Comparison of ENCODE assay signal across 8 cellular contexts in the genomic region with DNA sequence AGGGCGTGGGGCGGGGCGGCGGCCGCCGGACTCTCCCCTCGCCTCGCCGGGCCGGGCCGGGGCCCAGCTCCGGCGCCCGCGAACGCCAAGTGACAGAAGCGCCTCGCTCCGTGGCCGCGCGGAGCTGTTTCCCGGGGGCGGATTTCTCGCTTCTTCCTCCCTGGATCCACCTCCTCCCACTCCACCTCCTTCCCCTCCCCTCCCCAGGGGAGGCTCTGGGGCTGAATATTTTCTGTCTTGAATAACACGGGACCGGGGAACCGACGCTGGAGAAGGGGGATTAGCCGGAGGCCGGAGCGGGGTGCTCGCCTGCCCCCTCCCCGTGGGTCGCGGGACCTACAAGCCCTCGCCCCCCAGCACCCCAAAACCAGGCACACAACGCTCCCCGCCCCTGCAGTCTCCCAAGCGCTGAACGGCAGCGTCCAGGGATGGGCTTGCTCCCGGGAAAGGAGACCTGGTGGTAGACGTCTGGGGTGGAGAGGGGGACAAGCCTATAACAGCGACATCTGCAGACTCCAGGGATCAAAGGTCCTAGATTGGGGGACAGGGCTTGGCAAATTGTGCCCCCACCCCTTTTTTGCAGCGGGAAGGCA. TPM values are rescaled to one million over a fixed set of nuclear protein-coding genes. Genes with fewer than 3 reads are reported as not detected.
DNase-seq lines count a peak whose midpoint lies in the region; ATAC-seq, FAIRE-seq and TF ChIP-seq lines count a peak whose summit lies in the region.

Gene ARHGAP21 (minus strand): TSS at position 100 of the 593 bp plus-strand sequence. CDS start 1,988 bp downstream, outside the sequence.

- H3K9ac ChIP-seq in GM12878 (ENCODE audit: control insufficient read depth, insufficient read depth, low read length): peak within 1 kb of the TSS; percentile 81

- H4K20me1 ChIP-seq in GM12878 (ENCODE audit: control insufficient read depth, insufficient read depth) (no peaks in the 10 kb centered on the region), hepatocyte (ENCODE audit: insufficient read depth, poor library complexity, severe bottlenecking) (peaks cover 26% of the 10 kb centered on the region)

- peak within 1 kb of the TSS; percentile 93 for H3K4me3 ChIP-seq in CD8-positive, alpha-beta T cell (ENCODE audit: low read depth, low read length)
- H3K4me3 ChIP-seq in GM12878 (peak within 1 kb of the TSS; percentile 88), hepatocyte (peak within 1 kb of the TSS; percentile 87)

- H3K36me3 Mint-ChIP-seq in CD8-positive, alpha-beta T cell: peaks cover 8% of the 10 kb centered on the region

- H3K4me1 Mint-ChIP-seq in CD8-positive, alpha-beta T cell (ENCODE audit: low read depth): peaks cover 29% of the 10 kb centered on the region

- H3K27me3 Mint-ChIP-seq in CD8-positive, alpha-beta T cell (ENCODE audit: low read depth): no peaks in the 10 kb centered on the region

- H3K79me2 ChIP-seq in GM12878 (ENCODE audit: control insufficient read depth, insufficient read depth, low read length): peaks cover 8% of the 10 kb centered on the region
- H3K79me2 ChIP-seq in hepatocyte: peaks cover 36% of the 10 kb centered on the region

- peak; percentile 3 for ATAC-seq in CD8-positive, alpha-beta T cell
- peak; percentile 13 for ATAC-seq in GM19395 (IDR thresholded peaks at IDR 0.05; ENCODE audit: unreplicated experiment)
- ATAC-seq in GM12878: peak; percentile 33
- no peak for ATAC-seq in GM21367 (IDR thresholded peaks at IDR 0.05; ENCODE audit: unreplicated experiment)

- H3K27ac ChIP-seq in CD8-positive, alpha-beta T cell (ENCODE audit: low read depth, low read length): peak within 1 kb of the TSS; percentile 48
- H3K27ac ChIP-seq in GM12878 (ENCODE audit: control insufficient read depth, insufficient read depth) (peak within 1 kb of the TSS; percentile 72), hepatocyte (peak within 1 kb of the TSS; percentile 99)

- CTCF ChIA-PET in CD8-positive, alpha-beta T cell (lab: Charles Lee): interaction anchor here (1.0 to 3.4 kb wide), 4 partner anchors 9 to 228 kb away, joined by 3 to 21 read pairs (median 4); partner anchors contain the start of gene PRTFDC1
- CTCF ChIA-PET in GM12878 (lab: Yijun Ruan, JAX): interaction anchor here (0.6 to 5.8 kb wide), 10 partner anchors 17 to 357 kb away, joined by 3 to 51 read pairs (median 4); partner anchors contain the start of gene PRTFDC1

- POLR2A ChIA-PET in CD8-positive, alpha-beta T cell (lab: Charles Lee): interaction anchor here (0.8 to 3.9 kb wide), 5 partner anchors 20 to 293 kb away, joined by 3 to 20 read pairs (median 6); partner anchors contain the start of genes ENKUR, PRTFDC1 and THNSL1
- POLR2A ChIA-PET in GM12878 (lab: Charles Lee): interaction anchor here (0.6 to 4.6 kb wide), 9 partner anchors 9 to 229 kb away, joined by 3 to 37 read pairs (median 8); partner anchors contain the start of gene PRTFDC1

- H3K36me3 ChIP-seq in CD8-positive, alpha-beta T cell (ENCODE audit: insufficient read depth, low read length): no peaks in the 10 kb centered on the region
- H3K36me3 ChIP-seq in GM12878 (ENCODE audit: control insufficient read depth in 2 of 2, insufficient read depth in 2 of 2, low read length in 1 of 2) (no peaks in the 10 kb centered on the region), hepatocyte (replicated peaks; ENCODE audit: insufficient read depth, low read depth) (no peaks in the 10 kb centered on the region)

- FAIRE-seq in GM12878 (lab: Jason Lieb, UNC): no peak

- H2AFZ ChIP-seq in GM12878 (ENCODE audit: control insufficient read depth, low read depth, low read length) (peak within 1 kb of the TSS; percentile 90), hepatocyte (peak within 1 kb of the TSS; percentile 69)

- WGBS in GM12878 (ENCODE audit: insufficient coverage, insufficient replicate concordance, low lambda C conversion rate, missing lambda C conversion rate): under 1% methylated on average over 19 of the region's 46 CpGs
- 1% methylated on average over 7 of the region's 46 CpGs for WGBS in hepatocyte (ENCODE audit: low lambda C conversion rate, missing lambda C conversion rate)

- SMC1A ChIA-PET in GM12878 (lab: Charles Lee; ENCODE audit: uncharacterized antibody, unreplicated experiment): interaction anchor here (0.7 to 6.8 kb wide), 12 partner anchors 9 to 357 kb away, joined by 3 to 63 read pairs (median 12); partner anchors contain the start of gene PRTFDC1

- peaks cover 15% of the 10 kb centered on the region for H3K4me1 ChIP-seq in CD8-positive, alpha-beta T cell (ENCODE audit: insufficient read depth, low read length)
- H3K4me1 ChIP-seq in GM12878 (ENCODE audit: control insufficient read depth, insufficient read depth, low read length) (peaks cover 6% of the 10 kb centered on the region; the same call in 1 of the 2 replicates), hepatocyte (ENCODE audit: insufficient read depth) (peaks cover 9% of the 10 kb centered on the region)

- H3K27me3 ChIP-seq in CD8-positive, alpha-beta T cell (ENCODE audit: insufficient read depth, low read length): no peaks in the 10 kb centered on the region
- no peaks in the 10 kb centered on the region for H3K27me3 ChIP-seq in GM12878 (replicated peaks in 1 of 2; ENCODE audit: control insufficient read depth in 2 of 2, insufficient read depth in 2 of 2, low read length in 1 of 2)
- H3K27me3 ChIP-seq in hepatocyte: no peaks in the 10 kb centered on the region

- in situ Hi-C loops in GM12878 (cut with MboI): no loop called here

- peak in 5 of 7 experiments; percentile 20 to 37 (median 33) for DNase-seq in CD8-positive, alpha-beta T cell
- DNase-seq in HUDEP-2 (lab: John Stamatoyannopoulos, UW; ENCODE audit: unreplicated experiment in 76 of 76) (peak in 44 of 76 experiments; percentile 2 to 71 (median 38)), SW480 (ENCODE audit: low spot score) (peak; percentile 56), GM12878 (ENCODE audit: low read depth, low spot score) (no peak), hepatocyte (ENCODE audit: low spot score) (peak; percentile 84), pulmonary artery endothelial cell (ENCODE audit: low read depth, low spot score) (no peak)

- RAD21 ChIA-PET in GM12878 (lab: Charles Lee; ENCODE audit: unreplicated experiment): interaction anchor here (0.6 to 3.5 kb wide), 16 partner anchors 14 to 357 kb away, joined by 3 to 32 read pairs (median 4); partner anchors contain the start of gene PRTFDC1

- no peak for TF ChIP-seq EP300 in GM12878 (IDR thresholded peaks at IDR 0.05; ENCODE audit: borderline replicate concordance in 1 of 2, control insufficient read depth in 1 of 2, low read depth in 2 of 2, low read length in 2 of 2)

- intact Hi-C loops in CD8-positive, alpha-beta T cell (cut with DNase I, micrococcal nuclease): loop anchor here (1.0 to 10.0 kb wide), 10 partner anchors 17 to 1289 kb away; partner anchors contain the start of genes ENKUR (in 2 of the 2), PRTFDC1 (in 2 of the 2), THNSL1 (in 2 of the 2) and OTUD1 (in 1 of the 2)
- intact Hi-C loops in GM12878 (cut with micrococcal nuclease; ENCODE audit: unreplicated experiment): loop anchor here (1.0 to 10.0 kb wide), 7 partner anchors 81 to 358 kb away; partner anchors contain the start of genes ENKUR and THNSL1

- H3K4me3 Mint-ChIP-seq in CD8-positive, alpha-beta T cell: peak within 1 kb of the TSS; percentile 94

- no peak for TF ChIP-seq CTCF in CD8-positive, alpha-beta T cell (IDR thresholded peaks at IDR 0.05)
- TF ChIP-seq CTCF in GM12878 (IDR thresholded peaks at IDR 0.05 in 2 of 3, conservative IDR thresholded peaks at IDR 0.05 in 1 of 3; ENCODE audit: control insufficient read depth in 2 of 3, extremely low read depth in 1 of 3, insufficient read depth in 1 of 3, low read depth in 3 of 3, low read length in 3 of 3) (peak in 1 of 3 experiments; percentile 21; a peak in 2 of 6 replicates), hepatocyte (IDR thresholded peaks at IDR 0.05; ENCODE audit: poor library complexity) (peak; percentile 19)

- H3K4me2 ChIP-seq in GM12878 (ENCODE audit: control insufficient read depth, insufficient read depth) (peak within 1 kb of the TSS; percentile 96), hepatocyte (peak within 1 kb of the TSS; percentile 92)

- no peaks in the 10 kb centered on the region for H3K9me3 Mint-ChIP-seq in CD8-positive, alpha-beta T cell

- TF ChIP-seq POLR2A in GM12878 (IDR thresholded peaks at IDR 0.05; ENCODE audit: low read depth, low read length): peak; percentile 54

- TSS peak; percentile 44 for BruUV-seq in GM12878 (replicated peaks; lab: Mats Ljungman, UMichigan)

- TF ChIP-seq RAD21 in GM12878 (IDR thresholded peaks at IDR 0.05; ENCODE audit: insufficient read depth, low read depth, low read length): peak; percentile 21; the same call in 1 of the 2 replicates

- peak within 1 kb of the TSS; percentile 94 for H3K27ac Mint-ChIP-seq in CD8-positive, alpha-beta T cell

- no peaks in the 10 kb centered on the region for H3K9me3 ChIP-seq in CD8-positive, alpha-beta T cell (ENCODE audit: low read length)
- H3K9me3 ChIP-seq in GM12878 (replicated peaks; ENCODE audit: control insufficient read depth, insufficient read depth, low read length) (no peaks in the 10 kb centered on the region), hepatocyte (ENCODE audit: low read depth) (no peaks in the 10 kb centered on the region)

- no peaks in the 10 kb centered on the region for H3K9me2 ChIP-seq in hepatocyte (replicated peaks; ENCODE audit: insufficient read depth)

TF ChIP-seq in GM12878, 131 proteins besides CTCF, POLR2A, EP300 and RAD21 (continues in another document):
- TF ChIP-seq EED (IDR thresholded peaks at IDR 0.05; ENCODE audit: low read depth): peak; percentile 84
- 0 out of 2 replicates have a peak, but pooled peaks have one; percentile 33 for TF ChIP-seq CHD4 (IDR thresholded peaks at IDR 0.05)

RNA-seq across cellular contexts. Expression of gene ARHGAP21, which starts in this region (rescaled TPM):
- total RNA-seq in CD8-positive, alpha-beta T cell: 10 to 100 TPM; 23.3 to 28.9 TPM
- 415 and 429 TPM in 2 replicates for total RNA-seq in GM12878 (2013; cell fraction: nucleolus; rRNA removed)
- total RNA-seq in GM12878 (2014; rRNA removed) (40.8 and 44.4 TPM in 2 replicates), GM12878 (2014; rRNA removed; fragmentation: Illumina TruSeq; extraction: Trizol) (56.7 and 61.5 TPM in 2 replicates), GM12878 (2021) (50.7 and 55.0 TPM in 2 replicates), hepatocyte (69.2 and 70.2 TPM in 2 replicates), pulmonary artery endothelial cell (62.2 and 73.9 TPM in 2 replicates)
- polyA plus RNA-seq in GM12878 (2011; ENCODE audit: low read depth): 10.5 TPM
- polyA plus RNA-seq in GM12878 (2011; rRNA removed) (100 and 103 TPM in 2 replicates), GM12878 (2014; fragmentation: Illumina TruSeq; extraction: Trizol) (58.9 and 68.4 TPM in 2 replicates), GM12878 (2014; fragmentation: Nextera tagmentation; extraction: Ambion mirVana) (10 to 100 TPM; 11.7 to 12.2 TPM), GM12878 (2014; rRNA removed) (30.2 and 34.3 TPM in 2 replicates), GM12878 (2016; fragmentation: Nextera tagmentation; extraction: Ambion mirVana) (10 to 100 TPM; 12.7 to 14.6 TPM), hepatocyte (15.1 and 17.8 TPM in 2 replicates)
- 47.0 and 48.2 TPM in 2 replicates for polyA plus RNA-seq in GM12878 (2011; cell fraction: cytosol; rRNA removed)
- polyA plus RNA-seq in GM12878 (2011; cell fraction: nucleus; rRNA removed): 161 and 233 TPM in 2 replicates
- 13.4 and 14.7 TPM in 2 replicates for polyA plus RNA-seq in GM12878 (2012)
- polyA minus RNA-seq in GM12878 (2011; rRNA and poly(A)+ RNA removed): 96.1 and 161 TPM in 2 replicates
- 36.5 and 64.2 TPM in 2 replicates for polyA minus RNA-seq in GM12878 (2011; cell fraction: cytosol; rRNA and poly(A)+ RNA removed)
- 123 and 145 TPM in 2 replicates for polyA minus RNA-seq in GM12878 (2011; cell fraction: nucleus; rRNA and poly(A)+ RNA removed)

Comparison
In these comparisons a context has a peak if more than half of its experiments do, and no peak if none do; other contexts are left out.
1. DNase-seq: peak in CD8-positive, alpha-beta T cell (5 of 7), HUDEP-2 (44 of 76), SW480 (single experiment) and hepatocyte (single experiment); none in GM12878 (single experiment) and pulmonary artery endothelial cell (single experiment).
2. H3K27ac ChIP-seq: peak in every context shown above with its lines; median percentile 99 in hepatocyte; 72 in GM12878; 48 in CD8-positive, alpha-beta T cell.
3. Peak in every context shown above with its lines, with median percentiles within 50 percentile points of each other: H3K4me3 ChIP-seq.